In genomic region chrX:750263-750662, GRCh38 we compare ENCODE assay signal across 1 cellular context.
TF ChIP-seq lines count a peak whose summit lies in the region.

No MANE protein-coding gene starts in this region.

TF ChIP-seq in GM23338, 12 proteins besides CTCF, POLR2A, EP300 and RAD21 (continued from another document):
- TF ChIP-seq ZNF462 (CRISPR knock-in tag; IDR thresholded peaks at IDR 0.05), result no peak
